ENCODE assay signal across 18 cellular contexts in the genomic region with DNA sequence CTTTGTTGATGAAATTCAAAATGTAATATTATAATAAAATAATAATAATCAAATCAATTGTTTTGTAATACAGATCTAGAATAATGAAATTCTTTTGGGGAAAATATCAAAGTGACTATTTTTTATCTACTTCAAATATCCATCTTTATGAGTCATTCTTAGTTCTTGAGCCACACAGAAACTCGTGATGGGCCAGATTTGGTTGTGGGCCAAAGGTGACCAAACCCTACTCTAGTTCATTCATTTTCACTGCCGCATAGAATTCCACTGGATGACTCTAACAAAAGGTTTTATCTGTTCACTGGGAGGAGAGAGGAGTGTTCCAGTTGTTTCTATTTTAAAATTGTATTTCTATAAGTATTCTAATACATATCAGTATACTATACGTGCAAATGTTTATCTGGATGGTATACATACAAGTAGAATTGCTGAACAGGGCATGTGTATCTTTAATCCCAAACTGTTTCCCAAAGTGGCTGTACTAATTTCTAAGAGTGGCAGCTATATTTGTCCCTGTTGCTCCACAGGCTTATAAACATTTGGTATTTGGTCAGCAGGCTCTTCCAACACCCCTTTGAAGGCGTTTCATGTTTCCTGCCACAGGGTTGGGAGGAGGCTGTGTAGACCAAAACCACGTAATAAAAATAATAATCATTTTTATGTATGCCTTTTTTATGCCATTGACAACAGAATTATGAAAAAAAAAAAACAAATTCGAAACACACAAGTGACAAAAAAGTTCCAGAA. TPM values are rescaled to one million over a fixed set of nuclear protein-coding genes. Genes with fewer than 3 reads are reported as not detected.
A peak's percentile ranks its signal among the peaks of the same experiment; 100 is the strongest.
DNase-seq lines count a peak whose midpoint lies in the region; FAIRE-seq and TF ChIP-seq lines count a peak whose summit lies in the region.
"Had no signal": no experiment of that assay in that cellular context is flagged by ENCODE, and none has a peak within 500 bp of the region (broad histone marks: within the 10 kb centered on the region; RNA-seq: fewer than 3 reads in every experiment).

No MANE protein-coding gene starts in this region.

- DNase-seq in AG08396 (ENCODE audit: low spot score) (peak; percentile 52), HT1080 (ENCODE audit: low read depth) (peak; percentile 60), astrocyte (ENCODE audit: low read depth) (peak; percentile 40), hepatic stellate cell (ENCODE audit: low spot score) (peak; percentile 51), RWPE1 (ENCODE audit: low spot score) (no peak), islet precursor cell (no peak), NCI-H82 treated with DMSO at 0.1 percent for 48 hours (lab: John Stamatoyannopoulos, UW; ENCODE audit: unreplicated experiment) (no peak), Calu3 (no peak)
- DNase-seq: activated CD4-positive, alpha-beta memory T cell treated with anti-CD3 and anti-CD28 coated beads, Interleukin-2, amount 10 ng/mL, durations not matched to agents 7 days and 5 days; DMS153; NCI-H1417 treated with DMSO at 0.1 percent for 48 hours; NCI-H2227 treated with DMSO at 0.1 percent for 48 hours; upper lobe of right lung had no signal

- TF ChIP-seq CTCF in astrocyte (IDR thresholded peaks at IDR 0.05; ENCODE audit: insufficient read depth, low read depth, low read length), result no peak
- no peak for TF ChIP-seq CTCF in RWPE1 (conservative IDR thresholded peaks at IDR 0.05; ENCODE audit: low read depth)
- TF ChIP-seq CTCF in Calu3 (IDR thresholded peaks at IDR 0.05; ENCODE audit: unreplicated experiment), result no peak

- intact Hi-C loops in Calu3 (cut with micrococcal nuclease; ENCODE audit: unreplicated experiment), result no loop called here

- no peak for FAIRE-seq in astrocyte (lab: Jason Lieb, UNC)

- no peak overlapping the region for H3K4me3 ChIP-seq in astrocyte (ENCODE audit: insufficient read depth, low read depth, low read length)
- H3K4me3 ChIP-seq: upper lobe of right lung had no signal

- no peak overlapping the region for H2AFZ ChIP-seq in astrocyte (ENCODE audit: low read depth, low read length)

- no peaks in the 10 kb centered on the region for H3K36me3 ChIP-seq in astrocyte (ENCODE audit: insufficient read depth, low read length)
- H3K36me3 ChIP-seq: upper lobe of right lung had no signal

- peaks cover 14% of the 10 kb centered on the region for H3K4me1 ChIP-seq in astrocyte (ENCODE audit: insufficient read depth, low read length)

- no peak overlapping the region for H3K27ac ChIP-seq in astrocyte (ENCODE audit: low read depth, low read length)
- no peak overlapping the region for H3K27ac ChIP-seq in RWPE1
- H3K27ac ChIP-seq: upper lobe of right lung, VCaP had no signal

- H3K4me2 ChIP-seq in astrocyte (ENCODE audit: low read length), result no peak overlapping the region

- H3K9me3 ChIP-seq in astrocyte (ENCODE audit: insufficient read depth, low read depth, low read length), result no peaks in the 10 kb centered on the region
- H3K9me3 ChIP-seq: upper lobe of right lung had no signal

- no peak overlapping the region for H3K4me3 Mint-ChIP-seq in astrocyte (ENCODE audit: unreplicated experiment)
- no peak overlapping the region for H3K4me3 Mint-ChIP-seq in Calu3 (ENCODE audit: low read depth, unreplicated experiment)
- H3K4me3 Mint-ChIP-seq: activated CD4-positive, alpha-beta memory T cell treated with anti-CD3 and anti-CD28 coated beads, Interleukin-2, amount 10 ng/mL, durations not matched to agents 7 days and 5 days; activated T-helper 17 cell treated with anti-CD3 and anti-CD28 coated beads, Interleukin-2, amount 50 U/mL, for 72 hours; memory B cell; stimulated activated effector memory CD8-positive, alpha-beta T cell treated with anti-CD3 and anti-CD28 coated beads, Interleukin-12 subunit alpha, Interleukin-12 subunit beta, amount 100 ng/mL, for 72 hours had no signal

- CTCF ChIA-PET in RWPE1 (lab: Yijun Ruan, JAX), result interaction anchor here (1.4 kb wide), 1 partner anchor 8 kb away, joined by 5 read pairs; the partner anchor contains the start of gene RTP3
- CTCF ChIA-PET in Calu3 (lab: Charles Lee), result interaction anchor here (2.7 kb wide), 1 partner anchor 68 kb away, joined by 81 read pairs; no protein-coding TSS in a partner anchor

- H3K27me3 ChIP-seq in astrocyte (ENCODE audit: insufficient read depth, low read length), result no peaks in the 10 kb centered on the region
- H3K27me3 ChIP-seq: upper lobe of right lung had no signal

- POLR2A ChIA-PET in RWPE1 (lab: Yijun Ruan, JAX; ENCODE audit: low non-redundant PET), result no interaction called here

- H3K27me3 Mint-ChIP-seq in astrocyte (ENCODE audit: low read depth, unreplicated experiment) (peaks cover 12% of the 10 kb centered on the region), Calu3 (ENCODE audit: unreplicated experiment) (no peaks in the 10 kb centered on the region)
- H3K27me3 Mint-ChIP-seq: activated T-helper 17 cell treated with anti-CD3 and anti-CD28 coated beads, Interleukin-2, amount 50 U/mL, for 72 hours; memory B cell had no signal

- H4K20me1 ChIP-seq in astrocyte (ENCODE audit: insufficient read depth, low read length), result no peaks in the 10 kb centered on the region

- no TSS peak for BruUV-seq in Calu3 (replicated peaks; lab: Mats Ljungman, UMichigan)

- no peak overlapping the region for H3K27ac Mint-ChIP-seq in astrocyte (ENCODE audit: unreplicated experiment)
- no peak overlapping the region for H3K27ac Mint-ChIP-seq in Calu3 (ENCODE audit: unreplicated experiment)
- H3K27ac Mint-ChIP-seq: activated CD4-positive, alpha-beta memory T cell treated with anti-CD3 and anti-CD28 coated beads, Interleukin-2, amount 10 ng/mL, durations not matched to agents 7 days and 5 days; activated T-helper 17 cell treated with anti-CD3 and anti-CD28 coated beads, Interleukin-2, amount 50 U/mL, for 72 hours; memory B cell; stimulated activated effector memory CD8-positive, alpha-beta T cell treated with anti-CD3 and anti-CD28 coated beads, Interleukin-12 subunit alpha, Interleukin-12 subunit beta, amount 100 ng/mL, for 72 hours had no signal

- H3K79me2 ChIP-seq in astrocyte (ENCODE audit: insufficient read depth, low read length), result no peaks in the 10 kb centered on the region

- H3K9ac ChIP-seq in astrocyte (ENCODE audit: low read length), result no peak overlapping the region

- H3K36me3 Mint-ChIP-seq in astrocyte (ENCODE audit: low read depth, unreplicated experiment) (peaks cover 1% of the 10 kb centered on the region), Calu3 (ENCODE audit: insufficient read depth, unreplicated experiment) (no peaks in the 10 kb centered on the region)
- H3K36me3 Mint-ChIP-seq: memory B cell; stimulated activated effector memory CD8-positive, alpha-beta T cell treated with anti-CD3 and anti-CD28 coated beads, Interleukin-12 subunit alpha, Interleukin-12 subunit beta, amount 100 ng/mL, for 72 hours had no signal

- H3K9me3 Mint-ChIP-seq in astrocyte (ENCODE audit: unreplicated experiment) (peaks cover 4% of the 10 kb centered on the region), Calu3 (ENCODE audit: low read depth, unreplicated experiment) (no peaks in the 10 kb centered on the region)
- H3K9me3 Mint-ChIP-seq: activated CD4-positive, alpha-beta memory T cell treated with anti-CD3 and anti-CD28 coated beads, Interleukin-2, amount 10 ng/mL, durations not matched to agents 7 days and 5 days; activated T-helper 17 cell treated with anti-CD3 and anti-CD28 coated beads, Interleukin-2, amount 50 U/mL, for 72 hours; memory B cell; stimulated activated effector memory CD8-positive, alpha-beta T cell treated with anti-CD3 and anti-CD28 coated beads, Interleukin-12 subunit alpha, Interleukin-12 subunit beta, amount 100 ng/mL, for 72 hours had no signal

- H3K4me1 Mint-ChIP-seq in astrocyte (ENCODE audit: low read depth, unreplicated experiment) (peaks cover 20% of the 10 kb centered on the region), Calu3 (ENCODE audit: low read depth, unreplicated experiment) (peaks cover 11% of the 10 kb centered on the region)
- H3K4me1 Mint-ChIP-seq: activated T-helper 17 cell treated with anti-CD3 and anti-CD28 coated beads, Interleukin-2, amount 50 U/mL, for 72 hours had no signal

RNA-seq across cellular contexts. Expression of gene RTP3, which starts 7.3 kb away (rescaled TPM):
- total RNA-seq in HT1080 (2014; rRNA removed; shearing (Covaris generic)), result not detected in 2 replicates
- 0.15 and 0.24 TPM in 2 replicates for polyA plus RNA-seq in HT1080 (2015; cell fraction: cytosol; rRNA removed)
- polyA plus RNA-seq in HT1080 (2015; cell fraction: nucleus; rRNA removed), result not detected in 2 replicates
- total RNA-seq in astrocyte (not detected in 2 replicates), Calu3 (2022) (not detected in 2 replicates)
- total RNA-seq: activated CD4-positive, alpha-beta memory T cell treated with anti-CD3 and anti-CD28 coated beads, Interleukin-2, amount 10 ng/mL, durations not matched to agents 7 days and 5 days; activated T-helper 17 cell treated with anti-CD3 and anti-CD28 coated beads, Interleukin-2, amount 50 U/mL, for 72 hours; SK-MEL-5; upper lobe of right lung had no signal

RNA-seq across cellular contexts. Expression of gene LTF, which starts 25.8 kb away (rescaled TPM):
- 0.16 and 0.63 TPM in 2 replicates for total RNA-seq in HT1080 (2014; rRNA removed; shearing (Covaris generic))
- 0.63 and 1.0 TPM in 2 replicates for polyA plus RNA-seq in HT1080 (2015; cell fraction: cytosol; rRNA removed)
- 1.4 and 2.0 TPM in 2 replicates for polyA plus RNA-seq in HT1080 (2015; cell fraction: nucleus; rRNA removed)
- not detected in 2 replicates for total RNA-seq in astrocyte
- total RNA-seq in Calu3 (2022), result not detected in 2 replicates
- total RNA-seq: activated CD4-positive, alpha-beta memory T cell treated with anti-CD3 and anti-CD28 coated beads, Interleukin-2, amount 10 ng/mL, durations not matched to agents 7 days and 5 days; activated T-helper 17 cell treated with anti-CD3 and anti-CD28 coated beads, Interleukin-2, amount 50 U/mL, for 72 hours had no signal

Comparison
In these comparisons a context has a peak if more than half of its experiments do, and no peak if none do; other contexts are left out.
1. DNase-seq: peak in AG08396 (single experiment), HT1080 (single experiment), astrocyte (single experiment) and hepatic stellate cell (single experiment); none in RWPE1 (single experiment), islet precursor cell (single experiment), NCI-H82 treated with DMSO at 0.1 percent for 48 hours (single experiment) and Calu3 (single experiment).